34 cellular contexts compared by ENCODE assay signal in genomic region chr1:198825254-198825653, GRCh38.
"Had no signal": no experiment of that assay in that cellular context is flagged by ENCODE, and none has a peak within 500 bp of the region (broad histone marks: within the 10 kb centered on the region; RNA-seq: fewer than 3 reads in every experiment).

No MANE protein-coding gene starts in this region.

- FAIRE-seq: astrocyte, bronchial epithelial cell had no signal

- ATAC-seq: activated naive CD4-positive, alpha-beta T cell treated with anti-CD3 and anti-CD28 coated beads, Interleukin-2, amount 50 U/mL, for 72 hours; activated naive CD8-positive, alpha-beta T cell treated with anti-CD3 and anti-CD28 coated beads, Interleukin-2, amount 50 U/mL, for 24 hours; activated T-cell treated with anti-CD3 and anti-CD28 coated beads, Interleukin-2, amount 50 U/mL, for 4 hours; activated T-cell treated with anti-CD3 and anti-CD28 coated beads, Interleukin-2, amount 50 U/mL, for 72 hours; activated T-helper 17 cell treated with anti-CD3 and anti-CD28 coated beads, Interleukin-2, amount 50 U/mL, for 72 hours; body of pancreas had no signal

- H3K9me3 ChIP-seq: adrenal gland, ascending aorta, body of pancreas, breast epithelium had no signal

- H3K4me1 ChIP-seq: adrenal gland, ascending aorta, body of pancreas, breast epithelium had no signal

- H3K36me3 ChIP-seq: adrenal gland, ascending aorta, brain microvascular endothelial cell, breast epithelium, cardiac muscle cell had no signal

- H3K27ac ChIP-seq: adrenal gland, ascending aorta, body of pancreas, brain microvascular endothelial cell, breast epithelium, cardiac muscle cell had no signal

- H3K4me3 ChIP-seq: adrenal gland, ascending aorta, body of pancreas, breast epithelium, cardiac muscle cell had no signal

- DNase-seq: activated effector memory CD4-positive, alpha-beta T cell treated with anti-CD3 and anti-CD28 coated beads, Interleukin-2, amount 50 U/mL, for 16 hours; activated effector memory CD4-positive, alpha-beta T cell treated with Interleukin-2 at 50 U/mL for 16 hours; activated gamma-delta T cell; activated gamma-delta T cell treated with Interleukin-2 at 50 U/mL for 16 hours; activated naive CD4-positive, alpha-beta T cell; activated naive CD4-positive, alpha-beta T cell treated with anti-CD3 and anti-CD28 coated beads for 36 hours; activated naive CD4-positive, alpha-beta T cell treated with anti-CD3 and anti-CD28 coated beads, Interleukin-2, amount 10 ng/mL, durations not matched to agents 7 days and 5 days; activated naive CD4-positive, alpha-beta T cell treated with anti-CD3 and anti-CD28 coated beads, Interleukin-2, amount 50 U/mL, for 16 hours; activated naive CD4-positive, alpha-beta T cell treated with Interleukin-2 at 50 U/mL for 16 hours; activated naive CD8-positive, alpha-beta T cell treated with anti-CD3 and anti-CD28 coated beads for 36 hours; activated naive CD8-positive, alpha-beta T cell treated with anti-CD3 and anti-CD28 coated beads, Interleukin-2, amount 10 ng/mL, durations not matched to agents 7 days and 5 days; activated naive CD8-positive, alpha-beta T cell treated with anti-CD3 and anti-CD28 coated beads, Interleukin-2, amount 50 U/mL, for 24 hours; activated T-cell treated with anti-CD3 and anti-CD28 coated beads for 4 hours; activated T-cell treated with anti-CD3 and anti-CD28 coated beads, Interleukin-2, amount 50 U/mL, for 1 hour; activated T-cell treated with anti-CD3 and anti-CD28 coated beads, Interleukin-2, amount 50 U/mL, for 24 hours; activated T-cell treated with anti-CD3 and anti-CD28 coated beads, Interleukin-2, amount 50 U/mL, for 4 hours; activated T-cell treated with anti-CD3 and anti-CD28 coated beads, Interleukin-2, amount 50 U/mL, for 48 hours; activated T-cell treated with anti-CD3 and anti-CD28 coated beads, Interleukin-2, amount 50 U/mL, for 72 hours; adrenal gland; amniotic stem cell; anterior cingulate cortex; aorta; body of pancreas; brain microvascular endothelial cell; caudate nucleus; central memory CD4-positive, alpha-beta T cell; cerebellar nuclear complex had no signal

- H3K27me3 ChIP-seq: adrenal gland, ascending aorta, body of pancreas, brain microvascular endothelial cell, breast epithelium, cardiac muscle cell had no signal
